8 cellular contexts compared by ENCODE assay signal in genomic region chr20:35454881-35455609, GRCh38. TPM values are rescaled to one million over a fixed set of nuclear protein-coding genes. Genes with fewer than 3 reads are reported as not detected.
DNase-seq lines count a peak whose midpoint lies in the region; ATAC-seq and TF ChIP-seq lines count a peak whose summit lies in the region.

Gene CEP250 (plus strand): TSS chr20:35455598. CDS start chr20:35462368, 6,770 bp downstream.

- peaks cover 0 to 14% of the 10 kb centered on the region in 2 donors for H3K4me1 ChIP-seq in adrenal gland (replicated peaks in 1 of 2)
- H3K4me1 ChIP-seq in heart left ventricle = peaks cover 0 to 18% (median 8%) of the 10 kb centered on the region in 12 donors
- H3K4me1 ChIP-seq in transverse colon = peaks cover 0 to 23% (median 11%) of the 10 kb centered on the region in 4 donors

- TF ChIP-seq POLR2A in adrenal gland (IDR thresholded peaks at IDR 0.05) (no peak), heart left ventricle (IDR thresholded peaks at IDR 0.05) (no peak), transverse colon (IDR thresholded peaks at IDR 0.05) (no peak)

- DNase-seq in GM13977 (ENCODE audit: low spot score) = peak; percentile 96
- DNase-seq in NCI-H146 treated with DMSO at 0.1 percent for 48 hours (lab: John Stamatoyannopoulos, UW; ENCODE audit: unreplicated experiment) = peak; percentile 99
- DNase-seq in T-helper 1 cell = peak; percentile 91 to 97 (median 92)
- DNase-seq in adrenal gland = peak; percentile 94 to 97 (median 94)
- peak; percentile 93 to 97 (median 95) for DNase-seq in heart left ventricle
- DNase-seq in pons (ENCODE audit: low spot score) = peak; percentile 95
- peak; percentile 95 for DNase-seq in transverse colon

- TF ChIP-seq CTCF in GM13977 (IDR thresholded peaks at IDR 0.05; ENCODE audit: extremely low read depth, insufficient read depth, missing control alignments) = no peak
- TF ChIP-seq CTCF in adrenal gland (IDR thresholded peaks at IDR 0.05) = no peak
- no peak for TF ChIP-seq CTCF in heart left ventricle (IDR thresholded peaks at IDR 0.05)
- peak in 1 of 5 experiments; percentile 29 for TF ChIP-seq CTCF in transverse colon (IDR thresholded peaks at IDR 0.05)

- intact Hi-C loops in adrenal gland (cut with DNase I) = no loop called here
- intact Hi-C loops in heart left ventricle (cut with DNase I) = loop anchor here in 1 of 10 donors (10.0 kb wide), 1 partner anchor 630 kb away; the partner anchor contains the start of gene NCOA6
- intact Hi-C loops in transverse colon (cut with DNase I; ENCODE audit: low total_unique reads) = no loop called here

- H3K27me3 ChIP-seq in adrenal gland (no peaks in the 10 kb centered on the region), heart left ventricle (no peaks in the 10 kb centered on the region), transverse colon (no peaks in the 10 kb centered on the region)

- H3K9me3 ChIP-seq in adrenal gland (replicated peaks in 1 of 3) (no peaks in the 10 kb centered on the region), heart left ventricle (no peaks in the 10 kb centered on the region), transverse colon (no peaks in the 10 kb centered on the region)

- H3K36me3 ChIP-seq in adrenal gland (replicated peaks in 1 of 2) (no peaks in the 10 kb centered on the region), heart left ventricle (peaks cover 0 to 7% (median 1%) of the 10 kb centered on the region in 9 donors), transverse colon (no peaks in the 10 kb centered on the region)

- peak within 1 kb of the TSS; percentile 60 to 73 (median 64) for H3K4me3 ChIP-seq in adrenal gland
- peak within 1 kb of the TSS; percentile 50 to 99 (median 88) for H3K4me3 ChIP-seq in heart left ventricle
- H3K4me3 ChIP-seq in transverse colon = peak within 1 kb of the TSS; percentile 49 to 99 (median 77)

- H3K27ac ChIP-seq in adrenal gland (peak within 1 kb of the TSS; percentile 82 to 96 (median 92)), heart left ventricle (peak within 1 kb of the TSS; percentile 88 to 97 (median 94)), transverse colon (peak within 1 kb of the TSS; percentile 90 to 97 (median 96))

- in situ Hi-C loops in GM13977 (cut with MboI; ENCODE audit: low pct_unique_long_range_greater_than_20kb, low sequenced_read_pairs, unreplicated experiment) (no loop called here), transverse colon (cut with MboI; ENCODE audit: low pct_ligation_motif_present in 1 of 4, low pct_unique_long_range_greater_than_20kb in 1 of 4, low sequenced_read_pairs in 3 of 4) (loop anchor here in 1 of 4 donors (5.0 kb wide), 1 partner anchor 153 kb away; no protein-coding TSS in a partner anchor)

- ATAC-seq in HG02884 (IDR thresholded peaks at IDR 0.05; ENCODE audit: unreplicated experiment) = peak; percentile 82
- peak; percentile 98 to 99 (median 99) for ATAC-seq in heart left ventricle

- 0% methylated on average over 6 to 59 of the region's 59 CpGs for WGBS in adrenal gland, 4 donors
- 0 to 1% (median 0%) methylated on average over 35 to 59 of the region's 59 CpGs for WGBS in heart left ventricle, 4 donors
- 0% methylated on average over 42 of the region's 59 CpGs; no CpG with 5 or more reads in 1 of the 2 donors for WGBS in transverse colon (ENCODE audit: low coverage in 1 of 2), 2 donors

- TF ChIP-seq EP300 in transverse colon (IDR thresholded peaks at IDR 0.05; ENCODE audit: low read depth) = no peak

RNA-seq across cellular contexts. Expression of gene CEP250, which starts in this region (rescaled TPM):
- total RNA-seq in adrenal gland (10 to 100 TPM; 23.5 to 36.9 (median 27.3) TPM), heart left ventricle (10 to 100 TPM; 11.6 to 21.4 (median 15.4) TPM), transverse colon (10 to 100 TPM; 22.8 to 38.6 (median 28.7) TPM)
- polyA plus RNA-seq in adrenal gland (10 to 100 TPM; 12.6 to 49.8 (median 15.2) TPM), heart left ventricle (10 to 100 TPM; 11.4 to 13.0 TPM)

Comparison
In these comparisons a context has a peak if more than half of its experiments do, and no peak if none do; other contexts are left out.
1. Peak in every context shown above with its lines: DNase-seq, ATAC-seq, H3K4me3 ChIP-seq and H3K27ac ChIP-seq.